Comparison of ENCODE assay signal across 8 cellular contexts in genomic region chr5:10353241-10354047, GRCh38. TPM values are rescaled to one million over a fixed set of nuclear protein-coding genes. Genes with fewer than 3 reads are reported as not detected.
DNase-seq lines count a peak whose midpoint lies in the region; ATAC-seq and TF ChIP-seq lines count a peak whose summit lies in the region.

TSS of gene MARCHF6 (plus strand) at chr5:10353695. CDS start at chr5:10353899, 204 bp downstream.

- peak within 1 kb of the TSS; percentile 74 for H3K27ac ChIP-seq in DOHH2 (ENCODE audit: low read depth, low read length)
- H3K27ac ChIP-seq in RWPE1, result peak within 1 kb of the TSS; percentile 93

- H3K27me3 Mint-ChIP-seq in activated T-helper 17 cell treated with anti-CD3 and anti-CD28 coated beads, Interleukin-2, amount 50 U/mL, for 72 hours, result no peaks in the 10 kb centered on the region
- no peaks in the 10 kb centered on the region for H3K27me3 Mint-ChIP-seq in naive thymus-derived CD8-positive, alpha-beta T cell
- H3K27me3 Mint-ChIP-seq in stimulated activated naive B cell treated with anti-CD40 and anti-IgM and Interleukin-4, amounts not matched to agents 10 μg/mL and 1 μg/mL and 100 μg/mL, for 72 hours, result no peaks in the 10 kb centered on the region

- ATAC-seq in activated T-helper 17 cell treated with anti-CD3 and anti-CD28 coated beads, Interleukin-2, amount 50 U/mL, for 72 hours (replicated peaks), result peak; percentile 89
- peak; percentile 83 to 87 for ATAC-seq in naive thymus-derived CD8-positive, alpha-beta T cell
- peak; percentile 84 to 86 for ATAC-seq in stimulated activated naive B cell treated with anti-CD40 and anti-IgM and Interleukin-4, amounts not matched to agents 10 μg/mL and 1 μg/mL and 100 μg/mL, for 72 hours (replicated peaks)

- H4K20me1 ChIP-seq in DOHH2 (ENCODE audit: control insufficient read depth, insufficient read depth, low read depth, low read length), result peaks cover 23% of the 10 kb centered on the region; the same call in 1 of the 2 replicates

- 0 out of 2 replicates have a peak, but pooled peaks cover 4% of the 10 kb centered on the region for H3F3A ChIP-seq in DOHH2 (ENCODE audit: control insufficient read depth, insufficient read depth)

- peak within 1 kb of the TSS; percentile 100 for H3K4me3 Mint-ChIP-seq in activated T-helper 17 cell treated with anti-CD3 and anti-CD28 coated beads, Interleukin-2, amount 50 U/mL, for 72 hours
- H3K4me3 Mint-ChIP-seq in naive thymus-derived CD8-positive, alpha-beta T cell, result peak within 1 kb of the TSS; percentile 92 to 99 (median 98)
- H3K4me3 Mint-ChIP-seq in stimulated activated naive B cell treated with anti-CD40 and anti-IgM and Interleukin-4, amounts not matched to agents 10 μg/mL and 1 μg/mL and 100 μg/mL, for 72 hours, result peak within 1 kb of the TSS; percentile 94 to 98

- no peaks in the 10 kb centered on the region for H3K9me3 Mint-ChIP-seq in activated T-helper 17 cell treated with anti-CD3 and anti-CD28 coated beads, Interleukin-2, amount 50 U/mL, for 72 hours
- H3K9me3 Mint-ChIP-seq in naive thymus-derived CD8-positive, alpha-beta T cell, result no peaks in the 10 kb centered on the region
- no peaks in the 10 kb centered on the region for H3K9me3 Mint-ChIP-seq in stimulated activated naive B cell treated with anti-CD40 and anti-IgM and Interleukin-4, amounts not matched to agents 10 μg/mL and 1 μg/mL and 100 μg/mL, for 72 hours

- no peaks in the 10 kb centered on the region for H3K9me3 ChIP-seq in DOHH2 (ENCODE audit: control insufficient read depth, insufficient read depth, low read length)

- H3K4me3 ChIP-seq in DOHH2 (ENCODE audit: low read length) (peak within 1 kb of the TSS; percentile 91), LNCaP clone FGC (ENCODE audit: low read depth, low read length) (peak within 1 kb of the TSS; percentile 88), fibroblast of mammary gland (ENCODE audit: control insufficient read depth, low read depth, low read length) (peak within 1 kb of the TSS; percentile 85)

- TF ChIP-seq CTCF in DOHH2 (IDR thresholded peaks at IDR 0.05; ENCODE audit: low read depth, low read length, poor library complexity, severe bottlenecking) (no peak), LNCaP clone FGC (IDR thresholded peaks at IDR 0.05; ENCODE audit: control insufficient read depth, extremely low read depth, insufficient read depth) (no peak), RWPE1 (conservative IDR thresholded peaks at IDR 0.05; ENCODE audit: low read depth) (no peak), fibroblast of mammary gland (conservative IDR thresholded peaks at IDR 0.05; ENCODE audit: control insufficient read depth, insufficient read depth, low read depth, low read length) (no peak)

- H3K9me2 ChIP-seq in DOHH2 (replicated peaks; ENCODE audit: control insufficient read depth, low read length), result no peaks in the 10 kb centered on the region

- peaks cover 41% of the 10 kb centered on the region for H3K4me1 ChIP-seq in DOHH2 (ENCODE audit: control insufficient read depth, low read length)

- no peaks in the 10 kb centered on the region for H3K27me3 ChIP-seq in DOHH2 (ENCODE audit: control insufficient read depth, low read length)

- peaks cover 15% of the 10 kb centered on the region; the same call in 1 of the 2 replicates for H3K36me3 ChIP-seq in DOHH2 (ENCODE audit: control insufficient read depth, low read length)

- H3K36me3 Mint-ChIP-seq in activated T-helper 17 cell treated with anti-CD3 and anti-CD28 coated beads, Interleukin-2, amount 50 U/mL, for 72 hours (ENCODE audit: low read depth), result peaks cover 36% of the 10 kb centered on the region
- no peaks in the 10 kb centered on the region for H3K36me3 Mint-ChIP-seq in naive thymus-derived CD8-positive, alpha-beta T cell
- H3K36me3 Mint-ChIP-seq in stimulated activated naive B cell treated with anti-CD40 and anti-IgM and Interleukin-4, amounts not matched to agents 10 μg/mL and 1 μg/mL and 100 μg/mL, for 72 hours, result peaks cover 3 to 9% of the 10 kb centered on the region in 2 donors

- H3K4me1 Mint-ChIP-seq in activated T-helper 17 cell treated with anti-CD3 and anti-CD28 coated beads, Interleukin-2, amount 50 U/mL, for 72 hours, result peaks cover 28% of the 10 kb centered on the region
- peaks cover 19 to 52% (median 43%) of the 10 kb centered on the region in 4 donors for H3K4me1 Mint-ChIP-seq in naive thymus-derived CD8-positive, alpha-beta T cell
- peaks cover 11 to 29% of the 10 kb centered on the region in 2 donors for H3K4me1 Mint-ChIP-seq in stimulated activated naive B cell treated with anti-CD40 and anti-IgM and Interleukin-4, amounts not matched to agents 10 μg/mL and 1 μg/mL and 100 μg/mL, for 72 hours

- peak within 1 kb of the TSS; percentile 96 for H3K4me2 ChIP-seq in DOHH2 (ENCODE audit: low read length)

- DNase-seq in GOT3 (lab: John Stamatoyannopoulos, UW) (peak; percentile 69), LNCaP clone FGC (ENCODE audit: low read depth) (peak; percentile 90), RWPE1 (ENCODE audit: low spot score) (peak; percentile 82), fibroblast of mammary gland (ENCODE audit: low read depth) (peak; percentile 80)
- DNase-seq in naive thymus-derived CD8-positive, alpha-beta T cell, result peak; percentile 91 to 98 (median 95)
- DNase-seq in stimulated activated naive B cell treated with anti-CD40 and anti-IgM and Interleukin-4, amounts not matched to agents 10 μg/mL and 1 μg/mL and 100 μg/mL, for 72 hours, result peak; percentile 92

- peak within 1 kb of the TSS; percentile 100 for H3K27ac Mint-ChIP-seq in activated T-helper 17 cell treated with anti-CD3 and anti-CD28 coated beads, Interleukin-2, amount 50 U/mL, for 72 hours
- peak within 1 kb of the TSS; percentile 93 to 99 (median 99) for H3K27ac Mint-ChIP-seq in naive thymus-derived CD8-positive, alpha-beta T cell
- peak within 1 kb of the TSS; percentile 99 for H3K27ac Mint-ChIP-seq in stimulated activated naive B cell treated with anti-CD40 and anti-IgM and Interleukin-4, amounts not matched to agents 10 μg/mL and 1 μg/mL and 100 μg/mL, for 72 hours

- CTCF ChIA-PET in RWPE1 (lab: Yijun Ruan, JAX), result interaction anchor here (2.0 kb wide), 1 partner anchor 69 kb away, joined by 8 read pairs; no protein-coding TSS in a partner anchor

- peaks cover 62% of the 10 kb centered on the region for H3K79me2 ChIP-seq in DOHH2 (ENCODE audit: control insufficient read depth, low read length)

- POLR2A ChIA-PET in RWPE1 (lab: Yijun Ruan, JAX; ENCODE audit: low non-redundant PET), result interaction anchor here (0.6 kb wide), 1 partner anchor 84 kb away, joined by 3 read pairs; no protein-coding TSS in a partner anchor
- POLR2A ChIA-PET in naive thymus-derived CD8-positive, alpha-beta T cell (lab: Charles Lee), result interaction anchor here (0.6 to 1.6 kb wide), 20 partner anchors 11 to 106 kb away, joined by 3 to 30 read pairs (median 4); partner anchors contain the start of genes ATPSCKMT, CCT5 and ROPN1L

RNA-seq across cellular contexts. Expression of gene MARCHF6, which starts in this region (rescaled TPM):
- 100 to 1,000 TPM in 1 of 2 donors, 10 to 100 TPM in 1; 87.7 to 157 TPM for total RNA-seq in activated T-helper 17 cell treated with anti-CD3 and anti-CD28 coated beads, Interleukin-2, amount 50 U/mL, for 72 hours
- 100 to 1,000 TPM; 197 to 198 TPM for total RNA-seq in naive thymus-derived CD8-positive, alpha-beta T cell
- polyA plus RNA-seq in naive thymus-derived CD8-positive, alpha-beta T cell, result 10 to 100 TPM; 31.5 to 44.0 (median 38.0) TPM

Comparison
In these comparisons a context has a peak if more than half of its experiments do, and no peak if none do; other contexts are left out.
1. Peak in every context shown above with its lines: DNase-seq, ATAC-seq, H3K4me3 ChIP-seq and H3K27ac ChIP-seq.